In the genomic region with DNA sequence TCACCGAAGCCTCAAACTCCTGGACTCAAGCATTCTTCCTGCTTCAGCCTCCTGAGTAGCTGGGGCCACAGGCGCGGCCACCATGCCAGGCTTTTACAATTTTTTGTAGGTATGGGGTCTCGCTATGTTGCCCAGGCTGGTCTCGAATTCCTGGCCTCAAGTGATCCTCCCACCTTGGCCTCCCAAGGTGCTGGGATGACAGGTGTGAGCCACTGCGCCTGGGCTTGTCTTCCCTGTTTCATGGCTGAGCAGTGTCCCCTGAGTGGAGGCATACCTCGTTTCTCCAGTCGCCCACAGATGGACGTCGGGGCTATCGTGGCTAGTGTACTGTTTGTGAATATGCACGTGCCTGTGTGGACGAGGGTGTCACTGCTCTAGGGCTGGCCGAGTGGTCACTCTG, we compare ENCODE assay signal across 14 cellular contexts.
"Had no signal": no experiment of that assay in that cellular context is flagged by ENCODE, and none has a peak within 500 bp of the region (broad histone marks: within the 10 kb centered on the region; RNA-seq: fewer than 3 reads in every experiment).

No MANE protein-coding gene starts in this region.

- H3K27me3 ChIP-seq: body of pancreas, thyroid gland had no signal

- H3K9me3 ChIP-seq: body of pancreas, thyroid gland had no signal

- H3K27ac Mint-ChIP-seq: activated CD8-positive, alpha-beta T cell treated with anti-CD3 and anti-CD28 coated beads for 36 hours; activated naive CD8-positive, alpha-beta T cell treated with anti-CD3 and anti-CD28 coated beads for 36 hours; activated T-cell treated with anti-CD3 and anti-CD28 coated beads, Interleukin-2, amount 50 U/mL, for 72 hours; T-helper 1 cell treated with Interleukin-12 subunit alpha and Interleukin-12 subunit beta and Interleukin-4 antibody, amounts not matched to agents 30 μg/mL and 1 μg/mL, for 36 hours had no signal

- DNase-seq: activated CD4-positive, alpha-beta T cell treated with anti-CD3 and anti-CD28 coated beads for 4 hours; activated CD8-positive, alpha-beta T cell treated with anti-CD3 and anti-CD28 coated beads for 36 hours; activated naive CD8-positive, alpha-beta T cell treated with anti-CD3 and anti-CD28 coated beads for 36 hours; activated T-cell treated with anti-CD3 and anti-CD28 coated beads, Interleukin-2, amount 50 U/mL, for 72 hours; amygdala; body of pancreas; caudate nucleus; thyroid gland; WERI-Rb-1 had no signal

- H3K36me3 ChIP-seq: thyroid gland, WERI-Rb-1 had no signal

- H3K4me3 Mint-ChIP-seq: activated CD8-positive, alpha-beta T cell treated with anti-CD3 and anti-CD28 coated beads for 36 hours; activated naive CD8-positive, alpha-beta T cell treated with anti-CD3 and anti-CD28 coated beads for 36 hours; activated T-cell treated with anti-CD3 and anti-CD28 coated beads, Interleukin-2, amount 50 U/mL, for 72 hours; T-helper 1 cell treated with Interleukin-12 subunit alpha and Interleukin-12 subunit beta and Interleukin-4 antibody, amounts not matched to agents 30 μg/mL and 1 μg/mL, for 36 hours had no signal

- H3K9me3 Mint-ChIP-seq: activated CD8-positive, alpha-beta T cell treated with anti-CD3 and anti-CD28 coated beads for 36 hours; activated naive CD8-positive, alpha-beta T cell treated with anti-CD3 and anti-CD28 coated beads for 36 hours; activated T-cell treated with anti-CD3 and anti-CD28 coated beads, Interleukin-2, amount 50 U/mL, for 72 hours; T-helper 1 cell treated with Interleukin-12 subunit alpha and Interleukin-12 subunit beta and Interleukin-4 antibody, amounts not matched to agents 30 μg/mL and 1 μg/mL, for 36 hours had no signal

- H3K27ac ChIP-seq: body of pancreas, coronary artery, thyroid gland, WERI-Rb-1 had no signal

- H3K27me3 Mint-ChIP-seq: activated CD8-positive, alpha-beta T cell treated with anti-CD3 and anti-CD28 coated beads for 36 hours; activated naive CD8-positive, alpha-beta T cell treated with anti-CD3 and anti-CD28 coated beads for 36 hours had no signal

- H3K36me3 Mint-ChIP-seq: activated naive CD8-positive, alpha-beta T cell treated with anti-CD3 and anti-CD28 coated beads for 36 hours had no signal

- H3K4me2 ChIP-seq: smooth muscle cell had no signal

- ATAC-seq: activated CD8-positive, alpha-beta T cell treated with anti-CD3 and anti-CD28 coated beads for 36 hours; activated T-cell treated with anti-CD3 and anti-CD28 coated beads, Interleukin-2, amount 50 U/mL, for 72 hours; body of pancreas; esophagus mucosa had no signal

- H3K4me3 ChIP-seq: body of pancreas, coronary artery, lung, smooth muscle cell, thyroid gland had no signal
